In genomic region chr7:74001150-74001494, GRCh38 we compare ENCODE assay signal across 1 cellular context.
TF ChIP-seq lines count a peak whose summit lies in the region.

No MANE protein-coding gene starts in this region.

TF ChIP-seq in K562, 482 proteins besides CTCF, POLR2A, EP300 and RAD21:
- TF ChIP-seq PKNOX1 (IDR thresholded peaks at IDR 0.05) = no peak
- TF ChIP-seq, protein P1, sequence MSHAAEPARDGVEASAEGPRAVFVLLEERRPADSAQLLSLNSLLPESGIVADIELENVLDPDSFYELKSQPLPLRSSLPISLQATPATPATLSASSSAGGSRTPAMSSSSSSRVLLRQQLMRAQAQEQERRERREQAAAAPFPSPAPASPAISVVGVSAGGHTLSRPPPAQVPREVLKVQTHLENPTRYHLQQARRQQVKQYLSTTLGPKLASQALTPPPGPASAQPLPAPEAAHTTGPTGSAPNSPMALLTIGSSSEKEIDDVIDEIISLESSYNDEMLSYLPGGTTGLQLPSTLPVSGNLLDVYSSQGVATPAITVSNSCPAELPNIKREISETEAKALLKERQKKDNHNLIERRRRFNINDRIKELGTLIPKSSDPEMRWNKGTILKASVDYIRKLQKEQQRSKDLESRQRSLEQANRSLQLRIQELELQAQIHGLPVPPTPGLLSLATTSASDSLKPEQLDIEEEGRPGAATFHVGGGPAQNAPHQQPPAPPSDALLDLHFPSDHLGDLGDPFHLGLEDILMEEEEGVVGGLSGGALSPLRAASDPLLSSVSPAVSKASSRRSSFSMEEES (CRISPR knock-in tag; IDR thresholded peaks at IDR 0.05) = no peak
- TF ChIP-seq ZNF780A (CRISPR knock-in tag; IDR thresholded peaks at IDR 0.05) = no peak
- TF ChIP-seq NELFE (IDR thresholded peaks at IDR 0.05; ENCODE audit: insufficient read depth, insufficient read length) = no peak
- no peak for TF ChIP-seq MCM7 (IDR thresholded peaks at IDR 0.05)
- no peak for TF ChIP-seq BCLAF1 (IDR thresholded peaks at IDR 0.05; ENCODE audit: borderline replicate concordance in 1 of 2, control insufficient read depth in 1 of 2, low read depth in 2 of 2, low read length in 1 of 2)
- TF ChIP-seq FOXJ3 (CRISPR knock-in tag; IDR thresholded peaks at IDR 0.05) = no peak
- TF ChIP-seq TEAD4 (IDR thresholded peaks at IDR 0.05; ENCODE audit: low read length) = no peak
- TF ChIP-seq TEAD4 (CRISPR knock-in tag; IDR thresholded peaks at IDR 0.05; ENCODE audit: borderline replicate concordance) = no peak
- TF ChIP-seq MAFK (IDR thresholded peaks at IDR 0.05; ENCODE audit: low read length) = no peak
- TF ChIP-seq BCOR (IDR thresholded peaks at IDR 0.05) = no peak
